ENCODE assay signal across 8 cellular contexts in genomic region chr18:34661464-34662087, GRCh38. TPM values are rescaled to one million over a fixed set of nuclear protein-coding genes. Genes with fewer than 3 reads are reported as not detected.
DNase-seq lines count a peak whose midpoint lies in the region; ATAC-seq and TF ChIP-seq lines count a peak whose summit lies in the region.

No MANE protein-coding gene starts in this region.

- no peaks in the 10 kb centered on the region for H3K36me3 Mint-ChIP-seq in CD14-positive monocyte

- H3K27ac ChIP-seq in body of pancreas = no peak overlapping the region
- peak overlapping the region; percentile 77 to 82 for H3K27ac ChIP-seq in tibial artery

- no peaks in the 10 kb centered on the region for H3K27me3 ChIP-seq in body of pancreas
- H3K27me3 ChIP-seq in tibial artery = no peaks in the 10 kb centered on the region

- H3K4me3 ChIP-seq in body of pancreas (no peak overlapping the region), tibial artery (no peak overlapping the region)

- H3K4me3 Mint-ChIP-seq in CD14-positive monocyte = no peak overlapping the region

- 53 to 64% methylated on average over 4 of the region's 4 CpGs for WGBS in body of pancreas, 2 donors

- H3K9me3 Mint-ChIP-seq in CD14-positive monocyte = peaks cover 0 to 1% (median 0%) of the 10 kb centered on the region in 7 donors

- H3K4me1 ChIP-seq in body of pancreas (peaks cover 24% of the 10 kb centered on the region), tibial artery (peaks cover 0 to 58% (median 16%) of the 10 kb centered on the region in 4 donors)

- no peak for TF ChIP-seq POLR2A in body of pancreas (IDR thresholded peaks at IDR 0.05)

- ATAC-seq in GM18861 (IDR thresholded peaks at IDR 0.05; ENCODE audit: unreplicated experiment) = peak; percentile 85
- ATAC-seq in HG03025 (IDR thresholded peaks at IDR 0.05; ENCODE audit: low FRiP score, unreplicated experiment) = peak; percentile 77
- no peak for ATAC-seq in body of pancreas

- intact Hi-C loops in CD14-positive monocyte (cut with micrococcal nuclease) (no loop called here), body of pancreas (cut with DNase I) (no loop called here), tibial artery (cut with DNase I; ENCODE audit: low total_unique reads) (no loop called here)

- H3K36me3 ChIP-seq in body of pancreas (replicated peaks in 1 of 2; ENCODE audit: insufficient read depth in 1 of 2, low read depth in 2 of 2) = no peaks in the 10 kb centered on the region
- no peaks in the 10 kb centered on the region for H3K36me3 ChIP-seq in tibial artery

- H3K27me3 Mint-ChIP-seq in CD14-positive monocyte (ENCODE audit: low read depth in 3 of 3) = peaks cover 0 to 7% (median 5%) of the 10 kb centered on the region in 3 donors

- H3K9me3 ChIP-seq in body of pancreas (no peaks in the 10 kb centered on the region), tibial artery (no peaks in the 10 kb centered on the region)

- TF ChIP-seq CTCF in CD14-positive monocyte (IDR thresholded peaks at IDR 0.05) = peak; percentile 92
- TF ChIP-seq CTCF in body of pancreas (IDR thresholded peaks at IDR 0.05) = peak in 6 of 7 experiments; percentile 56 to 65 (median 58)
- peak; percentile 60 to 62 for TF ChIP-seq CTCF in tibial artery (IDR thresholded peaks at IDR 0.05)

- H3K27ac Mint-ChIP-seq in CD14-positive monocyte = no peak overlapping the region

- H3K4me1 Mint-ChIP-seq in CD14-positive monocyte = peaks cover 5% of the 10 kb centered on the region

- DNase-seq in CD14-positive monocyte (ENCODE audit: low spot score) (no peak), NCI-H2196 treated with DMSO at 0.1 percent for 48 hours (lab: John Stamatoyannopoulos, UW; ENCODE audit: unreplicated experiment) (peak; percentile 22), body of pancreas (no peak), iris pigment epithelial cell (ENCODE audit: low read depth) (peak; percentile 36), tibial artery (no peak), NCI-H524 treated with DMSO at 0.1 percent for 48 hours (lab: John Stamatoyannopoulos, UW) (no peak)

RNA-seq across cellular contexts. Expression of gene DTNA, which starts 48.5 kb away (rescaled TPM):
- polyA plus RNA-seq in CD14-positive monocyte = under 1 TPM; 0.53 to 0.76 TPM
- total RNA-seq in body of pancreas = 10 to 100 TPM; 31.0 to 32.2 TPM

Comparison
In these comparisons a context has a peak if more than half of its experiments do, and no peak if none do; other contexts are left out.
1. DNase-seq: peak in NCI-H2196 treated with DMSO at 0.1 percent for 48 hours (single experiment) and iris pigment epithelial cell (single experiment); none in CD14-positive monocyte (single experiment), body of pancreas (0 of 4), tibial artery (0 of 2) and NCI-H524 treated with DMSO at 0.1 percent for 48 hours (single experiment).
2. H3K27ac ChIP-seq: peak in tibial artery (2 of 2); none in body of pancreas (0 of 4).
3. Peak in every context shown above with its lines, with median percentiles within 50 percentile points of each other: CTCF ChIP-seq.